8 cellular contexts compared by ENCODE assay signal in the genomic region with DNA sequence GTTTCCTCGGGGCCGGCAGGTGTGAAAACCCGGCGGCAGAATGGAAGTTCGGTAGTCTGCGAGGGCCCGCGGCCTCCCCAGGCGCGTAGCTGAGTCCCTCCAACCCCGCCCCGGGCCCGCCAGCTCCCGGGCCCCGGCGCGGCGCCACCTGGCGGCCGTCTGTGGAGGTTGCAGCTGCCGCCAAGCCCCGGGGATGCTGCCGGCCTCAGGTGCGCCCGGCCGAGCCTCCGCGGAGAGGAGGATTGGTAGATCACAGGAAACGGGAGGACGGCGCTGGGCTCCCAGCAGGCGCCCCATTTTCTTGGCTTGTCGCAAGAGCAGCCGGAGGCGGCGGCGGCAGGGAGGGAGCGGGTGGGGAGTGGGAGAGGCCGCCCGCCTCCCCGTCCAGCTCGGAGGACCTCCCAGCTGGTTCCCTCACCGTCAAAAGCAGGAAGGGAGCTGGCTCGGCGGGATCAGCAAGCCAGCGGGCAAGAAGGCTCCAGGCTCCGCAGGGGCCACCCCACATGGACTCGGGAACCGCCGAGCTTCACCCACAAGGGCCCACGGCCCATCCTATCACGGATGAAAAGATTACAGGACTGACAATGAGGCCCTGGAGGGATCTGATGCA. TPM values are rescaled to one million over a fixed set of nuclear protein-coding genes. Genes with fewer than 3 reads are reported as not detected.
DNase-seq lines count a peak whose midpoint lies in the region; ATAC-seq, FAIRE-seq and TF ChIP-seq lines count a peak whose summit lies in the region.
"Not testable (repeated sequence)": the region's sequence is repeated elsewhere in the genome, so short reads cannot be mapped to it uniquely, and the experiment has no call there.

No MANE protein-coding gene starts in this region.

- peak; percentile 93 for ATAC-seq in GM21737 (IDR thresholded peaks at IDR 0.05; ENCODE audit: unreplicated experiment)
- peak; percentile 95 for ATAC-seq in activated T-helper 17 cell treated with anti-CD3 and anti-CD28 coated beads, Interleukin-2, amount 50 U/mL, for 72 hours (replicated peaks)

- H3K4me1 Mint-ChIP-seq in activated T-helper 17 cell treated with anti-CD3 and anti-CD28 coated beads, Interleukin-2, amount 50 U/mL, for 72 hours; nephron: not testable (repeated sequence)

- peak overlapping the region; percentile 91 for H3K27ac Mint-ChIP-seq in activated T-helper 17 cell treated with anti-CD3 and anti-CD28 coated beads, Interleukin-2, amount 50 U/mL, for 72 hours
- H3K27ac Mint-ChIP-seq in nephron: peak overlapping the region in 2 of 3 experiments; percentile 91 to 97

- in situ Hi-C loops in KBM-7 (cut with MboI; ENCODE audit: low pct_unique_long_range_greater_than_20kb, low sequenced_read_pairs): not testable (repeated sequence)

- not testable (repeated sequence) for H3K9me3 Mint-ChIP-seq in activated T-helper 17 cell treated with anti-CD3 and anti-CD28 coated beads, Interleukin-2, amount 50 U/mL, for 72 hours; nephron

- H3K4me3 Mint-ChIP-seq in activated T-helper 17 cell treated with anti-CD3 and anti-CD28 coated beads, Interleukin-2, amount 50 U/mL, for 72 hours: peak overlapping the region; percentile 86
- peak overlapping the region; percentile 63 to 98 (median 69) for H3K4me3 Mint-ChIP-seq in nephron

- peak; percentile 44 for TF ChIP-seq CTCF in fibroblast of the aortic adventitia (IDR thresholded peaks at IDR 0.05; ENCODE audit: insufficient read depth, low read length)
- peak; percentile 43 to 58 (median 48) for TF ChIP-seq CTCF in nephron (IDR thresholded peaks at IDR 0.05; ENCODE audit: unreplicated experiment in 3 of 3)

- H3K27me3 Mint-ChIP-seq in activated T-helper 17 cell treated with anti-CD3 and anti-CD28 coated beads, Interleukin-2, amount 50 U/mL, for 72 hours; nephron (ENCODE audit: low read depth): not testable (repeated sequence)

- H3K4me3 ChIP-seq in fibroblast of the aortic adventitia (ENCODE audit: low read depth, low read length): not testable (repeated sequence)

- H3K36me3 Mint-ChIP-seq in activated T-helper 17 cell treated with anti-CD3 and anti-CD28 coated beads, Interleukin-2, amount 50 U/mL, for 72 hours (ENCODE audit: low read depth); nephron (ENCODE audit: low read depth): not testable (repeated sequence)

- DNase-seq in DMS53 (lab: John Stamatoyannopoulos, UW) (peak; percentile 82), KBM-7 (peak; percentile 69), RCC 7860 (ENCODE audit: low spot score) (peak; percentile 4), fibroblast of the aortic adventitia (ENCODE audit: low read depth) (peak; percentile 22)
- DNase-seq in stimulated activated CD8-positive, alpha-beta memory T cell treated with anti-CD3 and anti-CD28 coated beads, Interleukin-7, amount 100 ng/mL, for 48 hours (ENCODE audit: extremely low read depth in 1 of 2, low read depth in 1 of 2): peak; percentile 55 to 67

- FAIRE-seq in RCC 7860 (lab: Jason Lieb, UNC): not testable (repeated sequence)

RNA-seq across cellular contexts. Expression of a gene that starts 10.5 kb away (rescaled TPM):
- total RNA-seq in activated T-helper 17 cell treated with anti-CD3 and anti-CD28 coated beads, Interleukin-2, amount 50 U/mL, for 72 hours: not detected
- total RNA-seq in fibroblast of the aortic adventitia (ENCODE audit: low replicate concordance): not detected in 2 replicates

Comparison
In these comparisons a context has a peak if more than half of its experiments do, and no peak if none do; other contexts are left out.
1. DNase-seq: peak in every context shown above with its lines; median percentile 82 in DMS53; 69 in KBM-7; 61 in stimulated activated CD8-positive, alpha-beta memory T cell treated with anti-CD3 and anti-CD28 coated beads, Interleukin-7, amount 100 ng/mL, for 48 hours; 22 in fibroblast of the aortic adventitia; 4 in RCC 7860.